ENCODE assay signal across 23 cellular contexts in the genomic region with DNA sequence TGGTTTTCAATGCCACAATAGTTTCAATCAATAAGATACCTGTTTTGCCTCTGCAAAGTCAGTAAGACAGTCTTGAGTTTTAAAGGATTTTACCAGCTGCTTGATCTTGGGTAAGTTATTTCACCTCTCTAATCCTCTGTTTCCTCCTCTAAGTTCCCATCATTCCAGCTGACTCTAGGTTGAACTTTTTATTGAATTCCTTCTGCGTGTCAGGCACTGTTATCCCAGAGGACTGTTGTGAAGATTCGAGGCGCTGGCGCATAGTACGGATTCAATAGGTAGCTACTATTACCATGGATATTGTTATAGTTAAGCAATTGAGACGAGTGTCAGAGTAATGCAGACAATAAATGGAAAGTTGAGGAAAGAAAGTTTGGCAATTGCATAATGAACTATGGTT.
DNase-seq lines count a peak whose midpoint lies in the region; ATAC-seq and TF ChIP-seq lines count a peak whose summit lies in the region.
"Had no signal": no experiment of that assay in that cellular context is flagged by ENCODE, and none has a peak within 500 bp of the region (broad histone marks: within the 10 kb centered on the region; RNA-seq: fewer than 3 reads in every experiment).

No MANE protein-coding gene starts in this region.

- H3K36me3 Mint-ChIP-seq in mesothelial cell of epicardium: no peaks in the 10 kb centered on the region
- peaks cover 21 to 46% of the 10 kb centered on the region in 2 donors for H3K36me3 Mint-ChIP-seq in stimulated activated naive B cell treated with anti-CD40 and anti-IgM and Interleukin-4, amounts not matched to agents 10 μg/mL and 1 μg/mL and 100 μg/mL, for 72 hours
- H3K36me3 Mint-ChIP-seq in natural killer cell: no peaks in the 10 kb centered on the region
- H3K36me3 Mint-ChIP-seq: CD14-positive monocyte; CD8-positive, alpha-beta memory T cell had no signal

- H3K4me3 ChIP-seq in BLaER1 treated with 17β-estradiol and CSF1 and Interleukin-3, amounts not matched to agents 10 nM and 100 nM: no peak overlapping the region
- H3K4me3 ChIP-seq: SJSA1 had no signal

- no peaks in the 10 kb centered on the region for H3K36me3 ChIP-seq in BLaER1 treated with 17β-estradiol and CSF1 and Interleukin-3, amounts not matched to agents 10 nM and 100 nM
- H3K36me3 ChIP-seq: SJSA1 had no signal

- no peak for TF ChIP-seq CTCF in mesothelial cell of epicardium (IDR thresholded peaks at IDR 0.05; ENCODE audit: unreplicated experiment)
- TF ChIP-seq CTCF in natural killer cell (IDR thresholded peaks at IDR 0.05): no peak

- peaks cover 0 to 23% (median 7%) of the 10 kb centered on the region in 10 experiments; a peak in 13 of 20 replicates for H3K4me1 ChIP-seq in BLaER1 treated with 17β-estradiol and CSF1 and Interleukin-3, amounts not matched to agents 10 nM and 100 nM

- H3K27ac ChIP-seq in BLaER1 treated with 17β-estradiol and CSF1 and Interleukin-3, amounts not matched to agents 10 nM and 100 nM: no peak overlapping the region
- H3K27ac ChIP-seq: KMS-11, SJSA1 had no signal

- intact Hi-C loops in natural killer cell (cut with micrococcal nuclease) (no loop called here), posterior vena cava (cut with DNase I) (no loop called here)

- peaks cover 3% of the 10 kb centered on the region for H3K9me3 Mint-ChIP-seq in mesothelial cell of epicardium
- H3K9me3 Mint-ChIP-seq in stimulated activated naive B cell treated with anti-CD40 and anti-IgM and Interleukin-4, amounts not matched to agents 10 μg/mL and 1 μg/mL and 100 μg/mL, for 72 hours: peaks cover 2 to 5% of the 10 kb centered on the region in 2 donors
- peaks cover 0 to 5% of the 10 kb centered on the region in 2 donors for H3K9me3 Mint-ChIP-seq in natural killer cell
- H3K9me3 Mint-ChIP-seq: CD14-positive monocyte had no signal

- no peaks in the 10 kb centered on the region for H3K27me3 ChIP-seq in BLaER1 treated with 17β-estradiol and CSF1 and Interleukin-3, amounts not matched to agents 10 nM and 100 nM
- H3K27me3 ChIP-seq: SJSA1 had no signal

- no peaks in the 10 kb centered on the region for H3K9me3 ChIP-seq in BLaER1 treated with 17β-estradiol and CSF1 and Interleukin-3, amounts not matched to agents 10 nM and 100 nM (replicated peaks in 1 of 11)
- H3K9me3 ChIP-seq: SJSA1 had no signal

- H3K27me3 Mint-ChIP-seq in mesothelial cell of epicardium (ENCODE audit: low read depth): no peaks in the 10 kb centered on the region
- no peaks in the 10 kb centered on the region for H3K27me3 Mint-ChIP-seq in stimulated activated naive B cell treated with anti-CD40 and anti-IgM and Interleukin-4, amounts not matched to agents 10 μg/mL and 1 μg/mL and 100 μg/mL, for 72 hours
- no peaks in the 10 kb centered on the region for H3K27me3 Mint-ChIP-seq in natural killer cell (ENCODE audit: low read depth in 2 of 2)

- peak overlapping the region in 6 of 11 experiments; percentile 20 to 58 (median 43); a peak in 6 of 22 replicates for H3K4me2 ChIP-seq in BLaER1 treated with 17β-estradiol and CSF1 and Interleukin-3, amounts not matched to agents 10 nM and 100 nM
- H3K4me2 ChIP-seq: KMS-11 had no signal

- peaks cover 38% of the 10 kb centered on the region for H3K4me1 Mint-ChIP-seq in mesothelial cell of epicardium
- peaks cover 36 to 63% of the 10 kb centered on the region in 2 donors for H3K4me1 Mint-ChIP-seq in stimulated activated naive B cell treated with anti-CD40 and anti-IgM and Interleukin-4, amounts not matched to agents 10 μg/mL and 1 μg/mL and 100 μg/mL, for 72 hours
- H3K4me1 Mint-ChIP-seq in natural killer cell: peaks cover 0 to 7% of the 10 kb centered on the region in 2 donors
- H3K4me1 Mint-ChIP-seq: CD14-positive monocyte; CD8-positive, alpha-beta memory T cell had no signal

- no peak overlapping the region for H3K9ac ChIP-seq in BLaER1 treated with 17β-estradiol and CSF1 and Interleukin-3, amounts not matched to agents 10 nM and 100 nM
- H3K9ac ChIP-seq: KMS-11 had no signal

- H3K4me3 Mint-ChIP-seq in mesothelial cell of epicardium (no peak overlapping the region), natural killer cell (no peak overlapping the region)
- no peak overlapping the region for H3K4me3 Mint-ChIP-seq in stimulated activated naive B cell treated with anti-CD40 and anti-IgM and Interleukin-4, amounts not matched to agents 10 μg/mL and 1 μg/mL and 100 μg/mL, for 72 hours
- H3K4me3 Mint-ChIP-seq: CD14-positive monocyte; CD8-positive, alpha-beta memory T cell had no signal

- peak; percentile 75 for DNase-seq in amniotic epithelial cell (ENCODE audit: low read depth)
- no peak for DNase-seq in mesothelial cell of epicardium (ENCODE audit: low spot score in 2 of 2, unreplicated experiment in 2 of 2)
- no peak for DNase-seq in stimulated activated naive B cell treated with anti-CD40 and anti-IgM and Interleukin-4, amounts not matched to agents 10 μg/mL and 1 μg/mL and 100 μg/mL, for 72 hours
- no peak for DNase-seq in natural killer cell
- no peak for DNase-seq in posterior vena cava (ENCODE audit: low spot score)
- no peak for DNase-seq in NCI-H1417 treated with DMSO at 0.1 percent for 48 hours (lab: John Stamatoyannopoulos, UW)
- no peak for DNase-seq in activated effector memory CD4-positive, alpha-beta T cell treated with Interleukin-2 at 50 U/mL for 16 hours
- DNase-seq: AML-193; CD8-positive, alpha-beta memory T cell; DND-41; IMR-90; MM.1S; NCI-H2081 treated with DMSO at 0.1 percent for 48 hours; NCI-H2171; NCI-H345; NCI-H510A treated with DMSO at 0.1 percent for 48 hours; NK-92 treated with Interleukin-12 subunit alpha and Interleukin-12 subunit beta, amount 100 ng/mL, for 24 hours; PC-3 had no signal

- peak overlapping the region; percentile 82 for H3K27ac Mint-ChIP-seq in mesothelial cell of epicardium
- peak overlapping the region; percentile 10 for H3K27ac Mint-ChIP-seq in stimulated activated naive B cell treated with anti-CD40 and anti-IgM and Interleukin-4, amounts not matched to agents 10 μg/mL and 1 μg/mL and 100 μg/mL, for 72 hours
- H3K27ac Mint-ChIP-seq in natural killer cell: no peak overlapping the region
- H3K27ac Mint-ChIP-seq: CD8-positive, alpha-beta memory T cell had no signal

- no peaks in the 10 kb centered on the region for H4K20me1 ChIP-seq in BLaER1 treated with 17β-estradiol and CSF1 and Interleukin-3, amounts not matched to agents 10 nM and 100 nM

- ATAC-seq in stimulated activated naive B cell treated with anti-CD40 and anti-IgM and Interleukin-4, amounts not matched to agents 10 μg/mL and 1 μg/mL and 100 μg/mL, for 72 hours (replicated peaks): no peak
- ATAC-seq in natural killer cell: no peak
- ATAC-seq: PC-3, Right ventricle myocardium inferior had no signal

Comparison
In these comparisons a context has a peak if more than half of its experiments do, and no peak if none do; other contexts are left out.
1. H3K27ac Mint-ChIP-seq: peak in mesothelial cell of epicardium (single experiment) and stimulated activated naive B cell treated with anti-CD40 and anti-IgM and Interleukin-4, amounts not matched to agents 10 μg/mL and 1 μg/mL and 100 μg/mL, for 72 hours (single experiment); none in natural killer cell (0 of 2).